23 cellular contexts compared by ENCODE assay signal in genomic region chr1:114344656-114345055, GRCh38.
DNase-seq lines count a peak whose midpoint lies in the region; ATAC-seq and TF ChIP-seq lines count a peak whose summit lies in the region.
"Had no signal": no experiment of that assay in that cellular context is flagged by ENCODE, and none has a peak within 500 bp of the region (broad histone marks: within the 10 kb centered on the region; RNA-seq: fewer than 3 reads in every experiment).

No MANE protein-coding gene starts in this region.

- no peak overlapping the region for H3K4me3 ChIP-seq in astrocyte of the spinal cord (ENCODE audit: low read depth, low read length)
- H3K4me3 ChIP-seq: BLaER1, SJSA1 had no signal

- peak; percentile 94 for DNase-seq in HFFc6
- peak; percentile 91 for DNase-seq in astrocyte of the spinal cord (ENCODE audit: low read depth, low spot score)
- peak; percentile 28 for DNase-seq in myocyte (ENCODE audit: low read depth)
- DNase-seq in stimulated activated effector memory CD8-positive, alpha-beta T cell treated with anti-CD3 and anti-CD28 coated beads, Interleukin-12 subunit alpha, Interleukin-12 subunit beta, amount 100 ng/mL, for 72 hours (ENCODE audit: low spot score in 2 of 2) = no peak
- DNase-seq in stimulated activated CD4-positive, alpha-beta T cell treated with anti-CD3 and anti-CD28 coated beads, Interleukin-12 subunit alpha, Interleukin-12 subunit beta, amount 100 ng/mL, for 4 hours = no peak
- no peak for DNase-seq in epidermal melanocyte (ENCODE audit: insufficient read length, low spot score)
- DNase-seq in naive thymus-derived CD8-positive, alpha-beta T cell = no peak
- DNase-seq in activated CD8-positive, alpha-beta T cell treated with anti-CD3 and anti-CD28 coated beads, Interleukin-2, amount 10 ng/mL, durations not matched to agents 7 days and 5 days = no peak
- DNase-seq: CD8-positive, alpha-beta T cell; EL; GF-D8; H7; MM.1S; NCI-H1048; NCI-H1436; NCI-H187 treated with DMSO at 0.1 percent for 48 hours; NCI-H2107; NCI-H446 treated with DMSO at 0.1 percent for 48 hours; NCI-H526 treated with DMSO at 0.1 percent for 48 hours; OCI-M1 had no signal

- TF ChIP-seq CTCF in HFFc6 (IDR thresholded peaks at IDR 0.05) (peak; percentile 49), astrocyte of the spinal cord (IDR thresholded peaks at IDR 0.05; ENCODE audit: low read depth, low read length) (peak; percentile 7)

- in situ Hi-C loops in astrocyte of the spinal cord (cut with HindIII; ENCODE audit: low sequenced_read_pairs) = no loop called here

- H3K9me3 Mint-ChIP-seq in HFFc6 = no peaks in the 10 kb centered on the region
- no peaks in the 10 kb centered on the region for H3K9me3 Mint-ChIP-seq in stimulated activated effector memory CD8-positive, alpha-beta T cell treated with anti-CD3 and anti-CD28 coated beads, Interleukin-12 subunit alpha, Interleukin-12 subunit beta, amount 100 ng/mL, for 72 hours
- peaks cover 0 to 9% (median 0%) of the 10 kb centered on the region in 9 donors for H3K9me3 Mint-ChIP-seq in naive thymus-derived CD8-positive, alpha-beta T cell
- peaks cover 5% of the 10 kb centered on the region for H3K9me3 Mint-ChIP-seq in activated CD8-positive, alpha-beta T cell treated with anti-CD3 and anti-CD28 coated beads, Interleukin-2, amount 10 ng/mL, durations not matched to agents 7 days and 5 days (ENCODE audit: insufficient read depth)

- peaks cover 36% of the 10 kb centered on the region for H3K4me1 Mint-ChIP-seq in HFFc6 (ENCODE audit: low read depth)
- H3K4me1 Mint-ChIP-seq in stimulated activated effector memory CD8-positive, alpha-beta T cell treated with anti-CD3 and anti-CD28 coated beads, Interleukin-12 subunit alpha, Interleukin-12 subunit beta, amount 100 ng/mL, for 72 hours = peaks cover 59% of the 10 kb centered on the region
- H3K4me1 Mint-ChIP-seq in naive thymus-derived CD8-positive, alpha-beta T cell = peaks cover 28 to 56% (median 53%) of the 10 kb centered on the region in 4 donors
- H3K4me1 Mint-ChIP-seq in activated CD8-positive, alpha-beta T cell treated with anti-CD3 and anti-CD28 coated beads, Interleukin-2, amount 10 ng/mL, durations not matched to agents 7 days and 5 days (ENCODE audit: low read depth) = peaks cover 62% of the 10 kb centered on the region

- peak overlapping the region; percentile 52 for H3K4me3 Mint-ChIP-seq in HFFc6
- H3K4me3 Mint-ChIP-seq in stimulated activated effector memory CD8-positive, alpha-beta T cell treated with anti-CD3 and anti-CD28 coated beads, Interleukin-12 subunit alpha, Interleukin-12 subunit beta, amount 100 ng/mL, for 72 hours = peak overlapping the region; percentile 85
- peak overlapping the region in 2 of 10 donors; percentile 14 to 32 for H3K4me3 Mint-ChIP-seq in naive thymus-derived CD8-positive, alpha-beta T cell
- H3K4me3 Mint-ChIP-seq in activated CD8-positive, alpha-beta T cell treated with anti-CD3 and anti-CD28 coated beads, Interleukin-2, amount 10 ng/mL, durations not matched to agents 7 days and 5 days = no peak overlapping the region

- peak overlapping the region; percentile 94 for H3K27ac Mint-ChIP-seq in HFFc6
- H3K27ac Mint-ChIP-seq in stimulated activated effector memory CD8-positive, alpha-beta T cell treated with anti-CD3 and anti-CD28 coated beads, Interleukin-12 subunit alpha, Interleukin-12 subunit beta, amount 100 ng/mL, for 72 hours = peak overlapping the region; percentile 95
- peak overlapping the region in 1 of 10 donors; percentile 41 for H3K27ac Mint-ChIP-seq in naive thymus-derived CD8-positive, alpha-beta T cell
- H3K27ac Mint-ChIP-seq in activated CD8-positive, alpha-beta T cell treated with anti-CD3 and anti-CD28 coated beads, Interleukin-2, amount 10 ng/mL, durations not matched to agents 7 days and 5 days = no peak overlapping the region

- H3K27me3 Mint-ChIP-seq in HFFc6 (ENCODE audit: insufficient read depth) = peaks cover 1% of the 10 kb centered on the region
- H3K27me3 Mint-ChIP-seq in naive thymus-derived CD8-positive, alpha-beta T cell = no peaks in the 10 kb centered on the region
- H3K27me3 Mint-ChIP-seq in activated CD8-positive, alpha-beta T cell treated with anti-CD3 and anti-CD28 coated beads, Interleukin-2, amount 10 ng/mL, durations not matched to agents 7 days and 5 days (ENCODE audit: low read depth) = no peaks in the 10 kb centered on the region

- no peaks in the 10 kb centered on the region for H3K36me3 Mint-ChIP-seq in HFFc6 (ENCODE audit: low read depth)
- no peaks in the 10 kb centered on the region for H3K36me3 Mint-ChIP-seq in stimulated activated effector memory CD8-positive, alpha-beta T cell treated with anti-CD3 and anti-CD28 coated beads, Interleukin-12 subunit alpha, Interleukin-12 subunit beta, amount 100 ng/mL, for 72 hours
- H3K36me3 Mint-ChIP-seq in naive thymus-derived CD8-positive, alpha-beta T cell = no peaks in the 10 kb centered on the region
- H3K36me3 Mint-ChIP-seq in activated CD8-positive, alpha-beta T cell treated with anti-CD3 and anti-CD28 coated beads, Interleukin-2, amount 10 ng/mL, durations not matched to agents 7 days and 5 days (ENCODE audit: low read depth) = peaks cover 13% of the 10 kb centered on the region
- H3K36me3 Mint-ChIP-seq: CD8-positive, alpha-beta T cell had no signal

- ATAC-seq in stimulated activated effector memory CD8-positive, alpha-beta T cell treated with anti-CD3 and anti-CD28 coated beads, Interleukin-12 subunit alpha, Interleukin-12 subunit beta, amount 100 ng/mL, for 72 hours = no peak
- no peak for ATAC-seq in naive thymus-derived CD8-positive, alpha-beta T cell
- ATAC-seq in activated CD8-positive, alpha-beta T cell treated with anti-CD3 and anti-CD28 coated beads, Interleukin-2, amount 10 ng/mL, durations not matched to agents 7 days and 5 days = no peak
- ATAC-seq: CD8-positive, alpha-beta T cell; Right ventricle myocardium inferior had no signal

- CTCF ChIA-PET in activated CD8-positive, alpha-beta T cell treated with anti-CD3 and anti-CD28 coated beads, Interleukin-2, amount 10 ng/mL, durations not matched to agents 7 days and 5 days (lab: Charles Lee) = interaction anchor here (0.8 to 3.8 kb wide), 3 partner anchors 13 to 367 kb away, joined by 3 to 30 read pairs (median 25); no protein-coding TSS in a partner anchor

- POLR2A ChIA-PET in naive thymus-derived CD8-positive, alpha-beta T cell (lab: Charles Lee) = no interaction called here
- POLR2A ChIA-PET in activated CD8-positive, alpha-beta T cell treated with anti-CD3 and anti-CD28 coated beads, Interleukin-2, amount 10 ng/mL, durations not matched to agents 7 days and 5 days (lab: Charles Lee) = no interaction called here

Comparison
In these comparisons a context has a peak if more than half of its experiments do, and no peak if none do; other contexts are left out.
1. DNase-seq: peak in HFFc6 (single experiment), astrocyte of the spinal cord (single experiment) and myocyte (single experiment); none in stimulated activated effector memory CD8-positive, alpha-beta T cell treated with anti-CD3 and anti-CD28 coated beads, Interleukin-12 subunit alpha, Interleukin-12 subunit beta, amount 100 ng/mL, for 72 hours (0 of 2), stimulated activated CD4-positive, alpha-beta T cell treated with anti-CD3 and anti-CD28 coated beads, Interleukin-12 subunit alpha, Interleukin-12 subunit beta, amount 100 ng/mL, for 4 hours (single experiment), epidermal melanocyte (single experiment), naive thymus-derived CD8-positive, alpha-beta T cell (0 of 10) and activated CD8-positive, alpha-beta T cell treated with anti-CD3 and anti-CD28 coated beads, Interleukin-2, amount 10 ng/mL, durations not matched to agents 7 days and 5 days (single experiment).